Comparison of ENCODE assay signal across 14 cellular contexts in genomic region chr18:57533399-57533884, GRCh38. TPM values are rescaled to one million over a fixed set of nuclear protein-coding genes. Genes with fewer than 3 reads are reported as not detected.
DNase-seq lines count a peak whose midpoint lies in the region; ATAC-seq and TF ChIP-seq lines count a peak whose summit lies in the region.
"Had no signal": no experiment of that assay in that cellular context is flagged by ENCODE, and none has a peak within 500 bp of the region (broad histone marks: within the 10 kb centered on the region; RNA-seq: fewer than 3 reads in every experiment).

No MANE protein-coding gene starts in this region.

- H3K4me3 Mint-ChIP-seq in endothelial cell (ENCODE audit: unreplicated experiment), result no peak overlapping the region
- H3K4me3 Mint-ChIP-seq: natural killer cell treated with Interleukin-12 subunit alpha and Interleukin-12 subunit beta and Interleukin-15 and Interleukin-18, amount 100 ng/mL, for 72 hours had no signal

- intact Hi-C loops in left lung (cut with DNase I), result no loop called here

- peaks cover 3% of the 10 kb centered on the region for H3K27me3 Mint-ChIP-seq in endothelial cell (ENCODE audit: unreplicated experiment)

- WGBS in mesenchymal stem cell, result 29% methylated on average over 9 of the region's 9 CpGs

- no peak overlapping the region for H3K14ac ChIP-seq in mesenchymal stem cell (ENCODE audit: low read length in 2 of 2)

- TF ChIP-seq CTCF in endothelial cell (IDR thresholded peaks at IDR 0.05; ENCODE audit: unreplicated experiment) (no peak), left lung (IDR thresholded peaks at IDR 0.05) (no peak)

- H3K27me3 ChIP-seq in mesenchymal stem cell (ENCODE audit: control insufficient read depth in 1 of 2, insufficient read depth in 1 of 2, low read length in 2 of 2), result peaks cover 0 to 13% of the 10 kb centered on the region in 2 experiments
- H3K27me3 ChIP-seq in left lung, result no peaks in the 10 kb centered on the region
- H3K27me3 ChIP-seq: testis had no signal

- DNase-seq in EH (ENCODE audit: low read depth), result peak; percentile 52
- peak; percentile 30 to 65 for DNase-seq in NOMO-1 (lab: John Stamatoyannopoulos, UW; ENCODE audit: unreplicated experiment in 2 of 2)
- DNase-seq in endothelial cell (ENCODE audit: low spot score), result peak; percentile 16
- no peak for DNase-seq in mesenchymal stem cell
- DNase-seq in NCI-H748 treated with DMSO at 0.1 percent for 48 hours (lab: John Stamatoyannopoulos, UW), result no peak
- no peak for DNase-seq in left lung
- no peak for DNase-seq in pons (ENCODE audit: low spot score)
- DNase-seq: activated T-cell treated with anti-CD3 and anti-CD28 coated beads, Interleukin-2, amount 50 U/mL, for 1 hour; COR-L47; NK-92 treated with Interleukin-12 subunit alpha and Interleukin-12 subunit beta, amount 100 ng/mL, for 24 hours; stimulated activated CD4-positive, alpha-beta T cell treated with anti-CD3 and anti-CD28 coated beads, Interleukin-2, amount 100 ng/mL, for 48 hours; testis had no signal

- no peak overlapping the region for H2BK5ac ChIP-seq in mesenchymal stem cell (ENCODE audit: low read depth, low read length, poor library complexity, severe bottlenecking)

- no peak overlapping the region for H2BK12ac ChIP-seq in mesenchymal stem cell (ENCODE audit: low read length in 2 of 2)

- H3K36me3 ChIP-seq in mesenchymal stem cell (ENCODE audit: control insufficient read depth in 1 of 2, insufficient read depth in 2 of 2, low read depth in 1 of 2, low read length in 2 of 2), result no peaks in the 10 kb centered on the region
- H3K36me3 ChIP-seq in left lung, result no peaks in the 10 kb centered on the region

- peak overlapping the region in 1 of 2 experiments; percentile 54 for H3K4me3 ChIP-seq in mesenchymal stem cell (ENCODE audit: insufficient read depth in 1 of 2, low read depth in 1 of 2, low read length in 2 of 2)
- H3K4me3 ChIP-seq in left lung, result no peak overlapping the region
- H3K4me3 ChIP-seq: testis had no signal

- H3K4me1 ChIP-seq in mesenchymal stem cell (ENCODE audit: control insufficient read depth, insufficient read depth, low read depth, low read length) (no peaks in the 10 kb centered on the region), left lung (no peaks in the 10 kb centered on the region)
- H3K4me1 ChIP-seq: testis had no signal

- H3K9me3 ChIP-seq in mesenchymal stem cell (ENCODE audit: control insufficient read depth, low read length), result no peaks in the 10 kb centered on the region
- H3K9me3 ChIP-seq in left lung, result no peaks in the 10 kb centered on the region
- H3K9me3 ChIP-seq: testis had no signal

- no peak overlapping the region for H4K91ac ChIP-seq in mesenchymal stem cell (ENCODE audit: low read length)

- ATAC-seq in left lung (no peak), HG03520 (IDR thresholded peaks at IDR 0.05; ENCODE audit: unreplicated experiment) (no peak)
- ATAC-seq: natural killer cell treated with Interleukin-12 subunit alpha and Interleukin-12 subunit beta and Interleukin-15 and Interleukin-18, amount 100 ng/mL, for 72 hours had no signal

- H3K23ac ChIP-seq in mesenchymal stem cell (ENCODE audit: low read length in 2 of 2), result no peak overlapping the region

- H2BK15ac ChIP-seq in mesenchymal stem cell (ENCODE audit: low read depth, poor library complexity, severe bottlenecking), result no peak overlapping the region

- no peak overlapping the region for H3K18ac ChIP-seq in mesenchymal stem cell (ENCODE audit: low read depth in 1 of 2, low read length in 2 of 2)

- H3K36me3 Mint-ChIP-seq in endothelial cell (ENCODE audit: low read depth, unreplicated experiment), result peaks cover 3% of the 10 kb centered on the region
- H3K36me3 Mint-ChIP-seq: natural killer cell treated with Interleukin-12 subunit alpha and Interleukin-12 subunit beta and Interleukin-15 and Interleukin-18, amount 100 ng/mL, for 72 hours had no signal

- H3K9me3 Mint-ChIP-seq in endothelial cell (ENCODE audit: unreplicated experiment), result no peaks in the 10 kb centered on the region
- H3K9me3 Mint-ChIP-seq: natural killer cell treated with Interleukin-12 subunit alpha and Interleukin-12 subunit beta and Interleukin-15 and Interleukin-18, amount 100 ng/mL, for 72 hours had no signal

- no peaks in the 10 kb centered on the region for H3K79me1 ChIP-seq in mesenchymal stem cell (replicated peaks; ENCODE audit: low read length, poor library complexity, severe bottlenecking)

- H3K27ac ChIP-seq in mesenchymal stem cell (ENCODE audit: low read length, poor library complexity, severe bottlenecking), result no peak overlapping the region
- no peak overlapping the region for H3K27ac ChIP-seq in left lung
- H3K27ac ChIP-seq: testis had no signal

- H3K27ac Mint-ChIP-seq in endothelial cell (ENCODE audit: unreplicated experiment), result peak overlapping the region; percentile 45
- H3K27ac Mint-ChIP-seq: natural killer cell treated with Interleukin-12 subunit alpha and Interleukin-12 subunit beta and Interleukin-15 and Interleukin-18, amount 100 ng/mL, for 72 hours had no signal

- H3K9ac ChIP-seq in mesenchymal stem cell (ENCODE audit: low read length), result peak overlapping the region; percentile 33

- H4K8ac ChIP-seq in mesenchymal stem cell (ENCODE audit: low read length), result no peak overlapping the region

- H2AFZ ChIP-seq in mesenchymal stem cell (ENCODE audit: low read depth, low read length), result no peak overlapping the region

- no peak overlapping the region for H3K4me2 ChIP-seq in mesenchymal stem cell (ENCODE audit: low read length, poor library complexity, severe bottlenecking)

- no peak overlapping the region for H2AK5ac ChIP-seq in mesenchymal stem cell (ENCODE audit: low read length, severe bottlenecking)

- peaks cover 19% of the 10 kb centered on the region for H3K4me1 Mint-ChIP-seq in endothelial cell (ENCODE audit: unreplicated experiment)

- no peak overlapping the region for H3K4ac ChIP-seq in mesenchymal stem cell (ENCODE audit: low read depth in 1 of 2, low read length in 2 of 2)

- no peak overlapping the region for H2BK120ac ChIP-seq in mesenchymal stem cell (ENCODE audit: low read depth, low read length)

RNA-seq across cellular contexts. Expression of gene FECH, which starts 53.1 kb away (rescaled TPM):
- 51.6 TPM for total RNA-seq in endothelial cell (ENCODE audit: unreplicated experiment)
- polyA plus RNA-seq in mesenchymal stem cell (2013, experiment 1 of 2), result 32.7 TPM
- 32.3 TPM for polyA plus RNA-seq in mesenchymal stem cell (2013, experiment 2 of 2)
- total RNA-seq in left lung, result 10 to 100 TPM; 18.7 to 27.9 TPM

Comparison
In these comparisons a context has a peak if more than half of its experiments do, and no peak if none do; other contexts are left out.
1. DNase-seq: peak in EH (single experiment), NOMO-1 (2 of 2) and endothelial cell (single experiment); none in mesenchymal stem cell (single experiment), NCI-H748 treated with DMSO at 0.1 percent for 48 hours (single experiment), left lung (0 of 2) and pons (single experiment).